In genomic region chr1:183215936-183216335, GRCh38 we compare ENCODE assay signal across 23 cellular contexts. TPM values are rescaled to one million over a fixed set of nuclear protein-coding genes. Genes with fewer than 3 reads are reported as not detected.
"Had no signal": no experiment of that assay in that cellular context is flagged by ENCODE, and none has a peak within 500 bp of the region (broad histone marks: within the 10 kb centered on the region; RNA-seq: fewer than 3 reads in every experiment).

No MANE protein-coding gene starts in this region.

- H3K4me2 ChIP-seq: hepatocyte had no signal

- H3K79me2 ChIP-seq: hepatocyte had no signal

- H3K36me3 ChIP-seq: gastrocnemius medialis, heart left ventricle, left lung, sigmoid colon, tibial artery had no signal

- H3K4me1 ChIP-seq: testis had no signal

- H3K27me3 ChIP-seq: gastrocnemius medialis, heart left ventricle, hepatocyte, left lung, sigmoid colon, testis, tibial artery had no signal

- ATAC-seq: esophagus mucosa; gastrocnemius medialis; heart left ventricle; left cardiac atrium; left lung; naive thymus-derived CD4-positive, alpha-beta T cell; psoas muscle; right cardiac atrium; stimulated activated effector memory CD8-positive, alpha-beta T cell treated with anti-CD3 and anti-CD28 coated beads, Interleukin-12 subunit alpha, Interleukin-12 subunit beta, amount 100 ng/mL, for 72 hours; stimulated activated naive CD8-positive, alpha-beta T cell treated with anti-CD3 and anti-CD28 coated beads, Interleukin-15, Interleukin-2, amounts not matched to agents 100 U/mL and 50 U/mL, for 24 hours had no signal

- H2AFZ ChIP-seq: hepatocyte had no signal

- H3K9me3 ChIP-seq: gastrocnemius medialis, heart left ventricle, left lung, psoas muscle, sigmoid colon, testis, tibial artery had no signal

- H3K4me3 ChIP-seq: dorsolateral prefrontal cortex, gastrocnemius medialis, heart left ventricle, hepatocyte, left lung, psoas muscle, sigmoid colon, testis, tibial artery had no signal

- FAIRE-seq: colon had no signal

- H3K27ac ChIP-seq: gastrocnemius medialis, heart left ventricle, hepatocyte, left lung, psoas muscle, testis, tibial artery had no signal

- DNase-seq: effector CD4-positive, alpha-beta T cell; foreskin fibroblast; gastrocnemius medialis; heart left ventricle; left cardiac atrium; left lung; mesendoderm; midbrain; naive thymus-derived CD4-positive, alpha-beta T cell; posterior cingulate gyrus; psoas muscle; right cardiac atrium; sigmoid colon; stimulated activated CD4-positive, alpha-beta T cell treated with anti-CD3 and anti-CD28 coated beads, Interleukin-2, amount 100 ng/mL, for 24 hours; stimulated activated CD4-positive, alpha-beta T cell treated with anti-CD3 and anti-CD28 coated beads, Interleukin-4, amount 100 ng/mL, for 24 hours; stimulated activated naive CD8-positive, alpha-beta T cell treated with anti-CD3 and anti-CD28 coated beads, Interleukin-15, Interleukin-2, amounts not matched to agents 100 U/mL and 50 U/mL, for 24 hours; testis; tibial artery had no signal

RNA-seq across cellular contexts. Expression of gene LAMC2, which starts 29.9 kb away (rescaled TPM):
- polyA plus RNA-seq: naive thymus-derived CD4-positive, alpha-beta T cell had no signal
